11 cellular contexts compared by ENCODE assay signal in the genomic region with DNA sequence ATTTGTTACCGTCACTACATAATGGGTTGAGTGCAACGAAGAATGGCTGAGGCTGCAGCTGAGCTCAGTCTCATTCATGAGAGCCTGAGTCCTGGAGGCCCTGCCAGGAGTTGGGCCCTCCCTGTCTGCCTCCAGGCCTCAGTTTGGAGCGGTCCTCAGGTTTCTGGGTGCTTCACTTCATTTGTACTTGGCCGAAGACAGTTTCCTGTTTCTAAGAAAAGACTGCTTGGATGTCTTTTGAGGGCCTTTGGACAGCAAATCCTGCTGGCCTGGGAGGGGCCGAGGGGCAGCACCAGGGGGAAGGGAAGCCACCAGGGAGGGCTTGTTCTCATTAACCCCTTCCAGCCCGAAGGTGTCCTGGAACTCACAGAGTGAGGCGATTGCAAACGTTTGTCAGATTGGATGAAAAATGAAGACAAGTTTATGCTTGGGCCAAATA.
DNase-seq lines count a peak whose midpoint lies in the region; ATAC-seq and TF ChIP-seq lines count a peak whose summit lies in the region.
"Had no signal": no experiment of that assay in that cellular context is flagged by ENCODE, and none has a peak within 500 bp of the region (broad histone marks: within the 10 kb centered on the region; RNA-seq: fewer than 3 reads in every experiment).

No MANE protein-coding gene starts in this region.

- H3K4me3 Mint-ChIP-seq in WTC11 = no peak overlapping the region
- H3K4me3 Mint-ChIP-seq in naive thymus-derived CD8-positive, alpha-beta T cell = peak overlapping the region in 1 of 10 donors; percentile 68
- H3K4me3 Mint-ChIP-seq: activated CD4-positive, alpha-beta T cell treated with anti-CD3 and anti-CD28 coated beads for 36 hours had no signal

- H3K4me3 ChIP-seq in tibial nerve = no peak overlapping the region

- TF ChIP-seq POLR2A in tibial nerve (IDR thresholded peaks at IDR 0.05) = no peak

- peaks cover 0 to 14% (median 4%) of the 10 kb centered on the region in 4 donors for H3K4me1 ChIP-seq in tibial nerve

- no peak for TF ChIP-seq EP300 in tibial nerve (IDR thresholded peaks at IDR 0.05)

- no peak for DNase-seq in WTC11 (ENCODE audit: low spot score)
- peak; percentile 79 for DNase-seq in cardiac septum (ENCODE audit: low spot score)
- no peak for DNase-seq in naive thymus-derived CD8-positive, alpha-beta T cell
- DNase-seq in tibial nerve (ENCODE audit: low spot score in 2 of 2) = peak in 1 of 2 donors; percentile 21
- DNase-seq in NCI-H748 (lab: John Stamatoyannopoulos, UW; ENCODE audit: unreplicated experiment) = no peak
- no peak for DNase-seq in activated CD4-positive, alpha-beta T cell treated with anti-CD3 and anti-CD28 coated beads for 4 hours
- no peak for DNase-seq in amygdala (lab: John Stamatoyannopoulos, UW)
- DNase-seq: activated CD4-positive, alpha-beta T cell treated with anti-CD3 and anti-CD28 coated beads for 36 hours; NCI-H1436 treated with DMSO at 0.1 percent for 48 hours had no signal

- 0 out of 2 replicates have a peak overlapping the region, but pooled peaks have one; percentile 25 for H3K27ac Mint-ChIP-seq in WTC11
- peak overlapping the region in 6 of 10 donors; percentile 25 to 94 (median 52) for H3K27ac Mint-ChIP-seq in naive thymus-derived CD8-positive, alpha-beta T cell

- ATAC-seq in WTC11 (peak; percentile 60), HG02798 (IDR thresholded peaks at IDR 0.05; ENCODE audit: poor library complexity, unreplicated experiment) (no peak)
- no peak for ATAC-seq in naive thymus-derived CD8-positive, alpha-beta T cell
- ATAC-seq: activated CD4-positive, alpha-beta T cell treated with anti-CD3 and anti-CD28 coated beads for 36 hours; Panc1 had no signal

- 24 to 30% methylated on average over 8 of the region's 8 CpGs for WGBS in tibial nerve, 2 donors

- H3K27me3 ChIP-seq in tibial nerve = no peaks in the 10 kb centered on the region

- no peaks in the 10 kb centered on the region for H3K27me3 Mint-ChIP-seq in WTC11 (ENCODE audit: low read depth)
- no peaks in the 10 kb centered on the region for H3K27me3 Mint-ChIP-seq in naive thymus-derived CD8-positive, alpha-beta T cell
- H3K27me3 Mint-ChIP-seq: activated CD4-positive, alpha-beta T cell treated with anti-CD3 and anti-CD28 coated beads for 36 hours had no signal

- peak overlapping the region in 3 of 4 donors; percentile 18 to 54 (median 25) for H3K27ac ChIP-seq in tibial nerve

- no peaks in the 10 kb centered on the region for H3K36me3 ChIP-seq in tibial nerve

- H3K9me3 Mint-ChIP-seq in WTC11 = peaks cover 13% of the 10 kb centered on the region
- H3K9me3 Mint-ChIP-seq in naive thymus-derived CD8-positive, alpha-beta T cell = no peaks in the 10 kb centered on the region

- CTCF ChIA-PET in WTC11 (lab: Charles Lee) = interaction anchor here (0.6 to 1.6 kb wide), 3 partner anchors 9 to 433 kb away, joined by 3 to 7 read pairs (median 6); no protein-coding TSS in a partner anchor

- peaks cover 7% of the 10 kb centered on the region for H3K4me1 Mint-ChIP-seq in WTC11
- H3K4me1 Mint-ChIP-seq in naive thymus-derived CD8-positive, alpha-beta T cell = peaks cover 24 to 71% (median 53%) of the 10 kb centered on the region in 4 donors

- H3K36me3 Mint-ChIP-seq in WTC11 = no peaks in the 10 kb centered on the region
- H3K36me3 Mint-ChIP-seq in naive thymus-derived CD8-positive, alpha-beta T cell = no peaks in the 10 kb centered on the region

- no peaks in the 10 kb centered on the region for H3K9me3 ChIP-seq in tibial nerve

- no peak for TF ChIP-seq CTCF in WTC11 (IDR thresholded peaks at IDR 0.05)
- TF ChIP-seq CTCF in tibial nerve (IDR thresholded peaks at IDR 0.05) = no peak

- intact Hi-C loops in cardiac septum (cut with DNase I) = loop anchor here (5.0 kb wide), 1 partner anchor 82 kb away; no protein-coding TSS in a partner anchor

- POLR2A ChIA-PET in WTC11 (lab: Charles Lee) = no interaction called here
- POLR2A ChIA-PET in naive thymus-derived CD8-positive, alpha-beta T cell (lab: Charles Lee) = interaction anchor here (0.8 to 2.0 kb wide), 4 partner anchors 11 to 49 kb away, joined by 3 to 5 read pairs (median 3); no protein-coding TSS in a partner anchor

TF ChIP-seq in WTC11, 78 proteins besides CTCF, POLR2A, EP300 and RAD21 (continues in another document):
- TF ChIP-seq ZMAT4 (CRISPR knock-in tag; IDR thresholded peaks at IDR 0.05) (no peak), ZNF532 (CRISPR knock-in tag; IDR thresholded peaks at IDR 0.05; ENCODE audit: borderline replicate concordance) (no peak), NR1H2 (CRISPR knock-in tag; IDR thresholded peaks at IDR 0.05) (no peak), ZNF317 (CRISPR knock-in tag; IDR thresholded peaks at IDR 0.05; ENCODE audit: borderline replicate concordance, low read depth) (no peak), HMGA2 (CRISPR knock-in tag; IDR thresholded peaks at IDR 0.05) (no peak), KAT7 (CRISPR knock-in tag; IDR thresholded peaks at IDR 0.05; ENCODE audit: borderline replicate concordance) (no peak), NR3C1 (CRISPR knock-in tag; conservative IDR thresholded peaks at IDR 0.05; ENCODE audit: low read depth) (no peak), EMX1 (CRISPR knock-in tag; IDR thresholded peaks at IDR 0.05) (no peak), TEAD1 (CRISPR knock-in tag; IDR thresholded peaks at IDR 0.05) (no peak), MYBL2 (CRISPR knock-in tag; IDR thresholded peaks at IDR 0.05) (no peak)
- TF ChIP-seq, protein P1, sequence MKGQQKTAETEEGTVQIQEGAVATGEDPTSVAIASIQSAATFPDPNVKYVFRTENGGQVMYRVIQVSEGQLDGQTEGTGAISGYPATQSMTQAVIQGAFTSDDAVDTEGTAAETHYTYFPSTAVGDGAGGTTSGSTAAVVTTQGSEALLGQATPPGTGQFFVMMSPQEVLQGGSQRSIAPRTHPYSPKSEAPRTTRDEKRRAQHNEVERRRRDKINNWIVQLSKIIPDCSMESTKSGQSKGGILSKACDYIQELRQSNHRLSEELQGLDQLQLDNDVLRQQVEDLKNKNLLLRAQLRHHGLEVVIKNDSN (CRISPR knock-in tag; IDR thresholded peaks at IDR 0.05) = no peak
- TF ChIP-seq, protein P2, sequence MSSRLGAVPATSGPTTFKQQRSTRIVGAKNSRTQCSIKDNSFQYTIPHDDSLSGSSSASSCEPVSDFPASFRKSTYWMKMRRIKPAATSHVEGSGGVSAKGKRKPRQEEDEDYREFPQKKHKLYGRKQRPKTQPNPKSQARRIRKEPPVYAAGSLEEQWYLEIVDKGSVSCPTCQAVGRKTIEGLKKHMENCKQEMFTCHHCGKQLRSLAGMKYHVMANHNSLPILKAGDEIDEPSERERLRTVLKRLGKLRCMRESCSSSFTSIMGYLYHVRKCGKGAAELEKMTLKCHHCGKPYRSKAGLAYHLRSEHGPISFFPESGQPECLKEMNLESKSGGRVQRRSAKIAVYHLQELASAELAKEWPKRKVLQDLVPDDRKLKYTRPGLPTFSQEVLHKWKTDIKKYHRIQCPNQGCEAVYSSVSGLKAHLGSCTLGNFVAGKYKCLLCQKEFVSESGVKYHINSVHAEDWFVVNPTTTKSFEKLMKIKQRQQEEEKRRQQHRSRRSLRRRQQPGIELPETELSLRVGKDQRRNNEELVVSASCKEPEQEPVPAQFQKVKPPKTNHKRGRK (CRISPR knock-in tag; IDR thresholded peaks at IDR 0.05; ENCODE audit: borderline replicate concordance) = no peak
